1 cellular context compared by ENCODE assay signal in the genomic region with DNA sequence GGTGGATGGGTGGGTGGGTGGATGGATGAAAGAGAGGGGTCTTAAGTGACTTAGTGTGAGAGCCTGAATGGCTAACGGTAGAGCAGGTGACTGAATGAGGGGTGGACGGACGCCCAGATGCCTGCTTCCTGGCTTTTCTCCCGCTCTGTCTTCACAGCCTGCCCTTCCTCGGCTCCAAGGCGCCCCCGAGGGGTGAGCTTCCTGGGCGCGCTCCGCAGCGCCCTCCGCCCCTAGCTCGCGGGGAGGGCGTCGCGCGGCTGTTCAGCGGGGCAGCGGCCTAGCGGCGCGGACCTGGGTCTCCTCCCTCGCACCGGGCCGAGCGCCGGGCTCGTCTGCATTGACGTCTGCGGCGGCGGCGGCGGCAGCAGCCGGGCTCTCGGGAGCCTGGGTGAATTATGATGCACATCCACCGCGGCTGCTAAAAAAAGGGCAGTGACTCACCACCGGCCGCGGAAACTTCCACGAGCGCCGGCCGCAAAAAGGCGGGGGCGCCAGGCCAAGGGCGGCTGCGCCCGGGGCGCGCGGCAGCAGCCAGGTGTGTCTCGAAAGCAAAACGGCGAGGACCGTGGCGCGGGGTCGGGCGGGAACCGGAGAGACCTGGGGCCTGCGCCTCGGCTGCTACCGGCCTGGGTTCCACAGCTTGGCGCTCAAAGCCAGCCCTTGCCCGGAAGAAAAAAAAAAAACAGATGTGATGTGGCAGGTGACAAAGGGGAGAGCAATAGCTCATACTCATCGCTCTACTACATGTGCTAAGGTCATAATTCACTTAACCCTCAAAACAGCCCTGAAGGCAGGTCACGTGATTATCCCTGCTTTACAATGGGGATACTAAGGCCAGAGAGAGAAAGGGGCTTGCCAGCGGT.
A peak's percentile ranks its signal among the peaks of the same experiment; 100 is the strongest.
TF ChIP-seq lines count a peak whose summit lies in the region.

No MANE protein-coding gene starts in this region.

TF ChIP-seq in HEK293, 187 proteins besides CTCF, POLR2A, EP300 and RAD21 (continued from another document and continues in another):
- TF ChIP-seq, protein P1, sequence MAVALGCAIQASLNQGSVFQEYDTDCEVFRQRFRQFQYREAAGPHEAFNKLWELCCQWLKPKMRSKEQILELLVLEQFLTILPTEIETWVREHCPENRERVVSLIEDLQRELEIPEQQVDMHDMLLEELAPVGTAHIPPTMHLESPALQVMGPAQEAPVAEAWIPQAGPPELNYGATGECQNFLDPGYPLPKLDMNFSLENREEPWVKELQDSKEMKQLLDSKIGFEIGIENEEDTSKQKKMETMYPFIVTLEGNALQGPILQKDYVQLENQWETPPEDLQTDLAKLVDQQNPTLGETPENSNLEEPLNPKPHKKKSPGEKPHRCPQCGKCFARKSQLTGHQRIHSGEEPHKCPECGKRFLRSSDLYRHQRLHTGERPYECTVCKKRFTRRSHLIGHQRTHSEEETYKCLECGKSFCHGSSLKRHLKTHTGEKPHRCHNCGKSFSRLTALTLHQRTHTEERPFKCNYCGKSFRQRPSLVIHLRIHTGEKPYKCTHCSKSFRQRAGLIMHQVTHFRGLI (tag by site-specific recombination; IDR thresholded peaks at IDR 0.05): peak; percentile 10; the same call in 1 of the 2 replicates
- TF ChIP-seq KLF16 (tag by site-specific recombination; IDR thresholded peaks at IDR 0.05) (no peak), ZNF391 (tag by site-specific recombination; IDR thresholded peaks at IDR 0.05; ENCODE audit: borderline replicate concordance, low read depth) (no peak), ZNF561 (tag by site-specific recombination; IDR thresholded peaks at IDR 0.05; ENCODE audit: borderline replicate concordance) (peak; percentile 93), TRIM28 (IDR thresholded peaks at IDR 0.05; ENCODE audit: borderline replicate concordance, low read length) (no peak), ZNF624 (tag by site-specific recombination; IDR thresholded peaks at IDR 0.05) (no peak), ZBTB20 (tag by site-specific recombination; IDR thresholded peaks at IDR 0.05) (0 out of 2 replicates have a peak, but pooled peaks have one; percentile 28), ZNF223 (tag by site-specific recombination; IDR thresholded peaks at IDR 0.05) (no peak), ZNF548 (tag by site-specific recombination; IDR thresholded peaks at IDR 0.05) (no peak), ZEB2 (tag by site-specific recombination; IDR thresholded peaks at IDR 0.05) (peak; percentile 80), ZNF311 (tag by site-specific recombination; IDR thresholded peaks at IDR 0.05; ENCODE audit: borderline replicate concordance) (no peak), ZNF677 (tag by site-specific recombination; IDR thresholded peaks at IDR 0.05) (no peak), ZNF394 (tag by site-specific recombination; IDR thresholded peaks at IDR 0.05; ENCODE audit: borderline replicate concordance) (peak; percentile 14; the same call in 1 of the 2 replicates), ZNF621 (tag by site-specific recombination; IDR thresholded peaks at IDR 0.05) (no peak), ZNF623 (tag by site-specific recombination; IDR thresholded peaks at IDR 0.05) (no peak), MYNN (tag by site-specific recombination; IDR thresholded peaks at IDR 0.05; ENCODE audit: borderline replicate concordance) (no peak), ZNF664 (tag by site-specific recombination; IDR thresholded peaks at IDR 0.05) (no peak), ZNF366 (tag by site-specific recombination; conservative IDR thresholded peaks at IDR 0.05) (peak; percentile 74), ZNF658 (tag by site-specific recombination; IDR thresholded peaks at IDR 0.05) (no peak), ZNF555 (tag by site-specific recombination; conservative IDR thresholded peaks at IDR 0.05) (no peak), ZNF155 (tag by site-specific recombination; IDR thresholded peaks at IDR 0.05) (no peak), ZSCAN16 (tag by site-specific recombination; IDR thresholded peaks at IDR 0.05) (no peak), ZNF501 (tag by site-specific recombination; IDR thresholded peaks at IDR 0.05) (0 out of 2 replicates have a peak, but pooled peaks have one; percentile 11), ZSCAN23 (tag by site-specific recombination; IDR thresholded peaks at IDR 0.05) (no peak), ZNF350 (tag by site-specific recombination; IDR thresholded peaks at IDR 0.05) (no peak), ZNF274 (IDR thresholded peaks at IDR 0.05; ENCODE audit: low read length) (no peak), ZNF274 (tag by site-specific recombination; IDR thresholded peaks at IDR 0.05; ENCODE audit: borderline replicate concordance) (no peak), ZFP3 (tag by site-specific recombination; IDR thresholded peaks at IDR 0.05; ENCODE audit: low read depth) (no peak), ZNF544 (tag by site-specific recombination; IDR thresholded peaks at IDR 0.05) (no peak), ZNF24 (tag by site-specific recombination; IDR thresholded peaks at IDR 0.05) (no peak), ZBTB7A (tag by site-specific recombination; IDR thresholded peaks at IDR 0.05; ENCODE audit: low read depth) (no peak)
- TF ChIP-seq, protein P2, sequence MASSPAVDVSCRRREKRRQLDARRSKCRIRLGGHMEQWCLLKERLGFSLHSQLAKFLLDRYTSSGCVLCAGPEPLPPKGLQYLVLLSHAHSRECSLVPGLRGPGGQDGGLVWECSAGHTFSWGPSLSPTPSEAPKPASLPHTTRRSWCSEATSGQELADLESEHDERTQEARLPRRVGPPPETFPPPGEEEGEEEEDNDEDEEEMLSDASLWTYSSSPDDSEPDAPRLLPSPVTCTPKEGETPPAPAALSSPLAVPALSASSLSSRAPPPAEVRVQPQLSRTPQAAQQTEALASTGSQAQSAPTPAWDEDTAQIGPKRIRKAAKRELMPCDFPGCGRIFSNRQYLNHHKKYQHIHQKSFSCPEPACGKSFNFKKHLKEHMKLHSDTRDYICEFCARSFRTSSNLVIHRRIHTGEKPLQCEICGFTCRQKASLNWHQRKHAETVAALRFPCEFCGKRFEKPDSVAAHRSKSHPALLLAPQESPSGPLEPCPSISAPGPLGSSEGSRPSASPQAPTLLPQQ (tag by site-specific recombination; IDR thresholded peaks at IDR 0.05): 0 out of 2 replicates have a peak, but pooled peaks have one; percentile 30
- TF ChIP-seq, protein P3, sequence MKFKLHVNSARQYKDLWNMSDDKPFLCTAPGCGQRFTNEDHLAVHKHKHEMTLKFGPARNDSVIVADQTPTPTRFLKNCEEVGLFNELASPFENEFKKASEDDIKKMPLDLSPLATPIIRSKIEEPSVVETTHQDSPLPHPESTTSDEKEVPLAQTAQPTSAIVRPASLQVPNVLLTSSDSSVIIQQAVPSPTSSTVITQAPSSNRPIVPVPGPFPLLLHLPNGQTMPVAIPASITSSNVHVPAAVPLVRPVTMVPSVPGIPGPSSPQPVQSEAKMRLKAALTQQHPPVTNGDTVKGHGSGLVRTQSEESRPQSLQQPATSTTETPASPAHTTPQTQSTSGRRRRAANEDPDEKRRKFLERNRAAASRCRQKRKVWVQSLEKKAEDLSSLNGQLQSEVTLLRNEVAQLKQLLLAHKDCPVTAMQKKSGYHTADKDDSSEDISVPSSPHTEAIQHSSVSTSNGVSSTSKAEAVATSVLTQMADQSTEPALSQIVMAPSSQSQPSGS (tag by site-specific recombination; IDR thresholded peaks at IDR 0.05; ENCODE audit: low read depth): no peak
- TF ChIP-seq, protein P4, sequence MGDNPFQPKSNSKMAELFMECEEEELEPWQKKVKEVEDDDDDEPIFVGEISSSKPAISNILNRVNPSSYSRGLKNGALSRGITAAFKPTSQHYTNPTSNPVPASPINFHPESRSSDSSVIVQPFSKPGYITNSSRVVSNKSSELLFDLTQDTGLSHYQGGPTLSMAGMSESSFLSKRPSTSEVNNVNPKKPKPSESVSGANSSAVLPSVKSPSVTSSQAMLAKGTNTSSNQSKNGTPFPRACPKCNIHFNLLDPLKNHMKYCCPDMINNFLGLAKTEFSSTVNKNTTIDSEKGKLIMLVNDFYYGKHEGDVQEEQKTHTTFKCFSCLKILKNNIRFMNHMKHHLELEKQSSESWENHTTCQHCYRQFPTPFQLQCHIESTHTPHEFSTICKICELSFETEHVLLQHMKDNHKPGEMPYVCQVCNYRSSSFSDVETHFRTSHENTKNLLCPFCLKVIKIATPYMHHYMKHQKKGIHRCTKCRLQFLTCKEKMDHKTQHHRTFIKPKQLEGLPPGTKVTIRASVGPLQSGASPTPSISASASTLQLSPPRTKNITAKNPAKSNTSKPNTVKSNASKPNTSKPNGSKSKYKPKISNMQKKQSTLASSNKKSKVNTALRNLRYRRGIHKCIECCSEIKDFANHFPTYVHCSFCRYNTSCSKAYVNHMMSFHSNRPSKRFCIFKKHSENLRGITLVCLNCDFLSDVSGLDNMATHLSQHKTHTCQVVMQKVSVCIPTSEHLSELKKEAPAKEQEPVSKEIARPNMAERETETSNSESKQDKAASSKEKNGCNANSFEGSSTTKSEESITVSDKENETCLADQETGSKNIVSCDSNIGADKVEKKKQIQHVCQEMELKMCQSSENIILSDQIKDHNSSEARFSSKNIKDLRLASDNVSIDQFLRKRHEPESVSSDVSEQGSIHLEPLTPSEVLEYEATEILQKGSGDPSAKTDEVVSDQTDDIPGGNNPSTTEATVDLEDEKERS (tag by site-specific recombination; IDR thresholded peaks at IDR 0.05): no peak
- TF ChIP-seq, protein P5, sequence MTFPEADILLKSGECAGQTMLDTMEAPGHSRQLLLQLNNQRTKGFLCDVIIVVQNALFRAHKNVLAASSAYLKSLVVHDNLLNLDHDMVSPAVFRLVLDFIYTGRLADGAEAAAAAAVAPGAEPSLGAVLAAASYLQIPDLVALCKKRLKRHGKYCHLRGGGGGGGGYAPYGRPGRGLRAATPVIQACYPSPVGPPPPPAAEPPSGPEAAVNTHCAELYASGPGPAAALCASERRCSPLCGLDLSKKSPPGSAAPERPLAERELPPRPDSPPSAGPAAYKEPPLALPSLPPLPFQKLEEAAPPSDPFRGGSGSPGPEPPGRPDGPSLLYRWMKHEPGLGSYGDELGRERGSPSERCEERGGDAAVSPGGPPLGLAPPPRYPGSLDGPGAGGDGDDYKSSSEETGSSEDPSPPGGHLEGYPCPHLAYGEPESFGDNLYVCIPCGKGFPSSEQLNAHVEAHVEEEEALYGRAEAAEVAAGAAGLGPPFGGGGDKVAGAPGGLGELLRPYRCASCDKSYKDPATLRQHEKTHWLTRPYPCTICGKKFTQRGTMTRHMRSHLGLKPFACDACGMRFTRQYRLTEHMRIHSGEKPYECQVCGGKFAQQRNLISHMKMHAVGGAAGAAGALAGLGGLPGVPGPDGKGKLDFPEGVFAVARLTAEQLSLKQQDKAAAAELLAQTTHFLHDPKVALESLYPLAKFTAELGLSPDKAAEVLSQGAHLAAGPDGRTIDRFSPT (tag by site-specific recombination; IDR thresholded peaks at IDR 0.05): no peak
- TF ChIP-seq, protein P6, sequence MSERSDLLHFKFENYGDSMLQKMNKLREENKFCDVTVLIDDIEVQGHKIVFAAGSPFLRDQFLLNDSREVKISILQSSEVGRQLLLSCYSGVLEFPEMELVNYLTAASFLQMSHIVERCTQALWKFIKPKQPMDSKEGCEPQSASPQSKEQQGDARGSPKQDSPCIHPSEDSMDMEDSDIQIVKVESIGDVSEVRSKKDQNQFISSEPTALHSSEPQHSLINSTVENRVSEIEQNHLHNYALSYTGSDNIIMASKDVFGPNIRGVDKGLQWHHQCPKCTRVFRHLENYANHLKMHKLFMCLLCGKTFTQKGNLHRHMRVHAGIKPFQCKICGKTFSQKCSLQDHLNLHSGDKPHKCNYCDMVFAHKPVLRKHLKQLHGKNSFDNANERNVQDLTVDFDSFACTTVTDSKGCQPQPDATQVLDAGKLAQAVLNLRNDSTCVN (tag by site-specific recombination; optimal IDR thresholded peaks at IDR 0.05): peak; percentile 88
- TF ChIP-seq, protein P7, sequence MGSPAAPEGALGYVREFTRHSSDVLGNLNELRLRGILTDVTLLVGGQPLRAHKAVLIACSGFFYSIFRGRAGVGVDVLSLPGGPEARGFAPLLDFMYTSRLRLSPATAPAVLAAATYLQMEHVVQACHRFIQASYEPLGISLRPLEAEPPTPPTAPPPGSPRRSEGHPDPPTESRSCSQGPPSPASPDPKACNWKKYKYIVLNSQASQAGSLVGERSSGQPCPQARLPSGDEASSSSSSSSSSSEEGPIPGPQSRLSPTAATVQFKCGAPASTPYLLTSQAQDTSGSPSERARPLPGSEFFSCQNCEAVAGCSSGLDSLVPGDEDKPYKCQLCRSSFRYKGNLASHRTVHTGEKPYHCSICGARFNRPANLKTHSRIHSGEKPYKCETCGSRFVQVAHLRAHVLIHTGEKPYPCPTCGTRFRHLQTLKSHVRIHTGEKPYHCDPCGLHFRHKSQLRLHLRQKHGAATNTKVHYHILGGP (tag by site-specific recombination; IDR thresholded peaks at IDR 0.05): peak; percentile 79; the same call in 1 of the 2 replicates
- TF ChIP-seq, protein P8, sequence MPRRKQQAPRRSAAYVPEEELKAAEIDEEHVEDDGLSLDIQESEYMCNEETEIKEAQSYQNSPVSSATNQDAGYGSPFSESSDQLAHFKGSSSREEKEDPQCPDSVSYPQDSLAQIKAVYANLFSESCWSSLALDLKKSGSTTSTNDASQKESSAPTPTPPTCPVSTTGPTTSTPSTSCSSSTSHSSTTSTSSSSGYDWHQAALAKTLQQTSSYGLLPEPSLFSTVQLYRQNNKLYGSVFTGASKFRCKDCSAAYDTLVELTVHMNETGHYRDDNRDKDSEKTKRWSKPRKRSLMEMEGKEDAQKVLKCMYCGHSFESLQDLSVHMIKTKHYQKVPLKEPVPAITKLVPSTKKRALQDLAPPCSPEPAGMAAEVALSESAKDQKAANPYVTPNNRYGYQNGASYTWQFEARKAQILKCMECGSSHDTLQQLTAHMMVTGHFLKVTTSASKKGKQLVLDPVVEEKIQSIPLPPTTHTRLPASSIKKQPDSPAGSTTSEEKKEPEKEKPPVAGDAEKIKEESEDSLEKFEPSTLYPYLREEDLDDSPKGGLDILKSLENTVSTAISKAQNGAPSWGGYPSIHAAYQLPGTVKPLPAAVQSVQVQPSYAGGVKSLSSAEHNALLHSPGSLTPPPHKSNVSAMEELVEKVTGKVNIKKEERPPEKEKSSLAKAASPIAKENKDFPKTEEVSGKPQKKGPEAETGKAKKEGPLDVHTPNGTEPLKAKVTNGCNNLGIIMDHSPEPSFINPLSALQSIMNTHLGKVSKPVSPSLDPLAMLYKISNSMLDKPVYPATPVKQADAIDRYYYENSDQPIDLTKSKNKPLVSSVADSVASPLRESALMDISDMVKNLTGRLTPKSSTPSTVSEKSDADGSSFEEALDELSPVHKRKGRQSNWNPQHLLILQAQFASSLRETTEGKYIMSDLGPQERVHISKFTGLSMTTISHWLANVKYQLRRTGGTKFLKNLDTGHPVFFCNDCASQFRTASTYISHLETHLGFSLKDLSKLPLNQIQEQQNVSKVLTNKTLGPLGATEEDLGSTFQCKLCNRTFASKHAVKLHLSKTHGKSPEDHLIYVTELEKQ (tag by site-specific recombination; IDR thresholded peaks at IDR 0.05; ENCODE audit: borderline replicate concordance): no peak
